ENCODE assay signal across 8 cellular contexts in the genomic region with DNA sequence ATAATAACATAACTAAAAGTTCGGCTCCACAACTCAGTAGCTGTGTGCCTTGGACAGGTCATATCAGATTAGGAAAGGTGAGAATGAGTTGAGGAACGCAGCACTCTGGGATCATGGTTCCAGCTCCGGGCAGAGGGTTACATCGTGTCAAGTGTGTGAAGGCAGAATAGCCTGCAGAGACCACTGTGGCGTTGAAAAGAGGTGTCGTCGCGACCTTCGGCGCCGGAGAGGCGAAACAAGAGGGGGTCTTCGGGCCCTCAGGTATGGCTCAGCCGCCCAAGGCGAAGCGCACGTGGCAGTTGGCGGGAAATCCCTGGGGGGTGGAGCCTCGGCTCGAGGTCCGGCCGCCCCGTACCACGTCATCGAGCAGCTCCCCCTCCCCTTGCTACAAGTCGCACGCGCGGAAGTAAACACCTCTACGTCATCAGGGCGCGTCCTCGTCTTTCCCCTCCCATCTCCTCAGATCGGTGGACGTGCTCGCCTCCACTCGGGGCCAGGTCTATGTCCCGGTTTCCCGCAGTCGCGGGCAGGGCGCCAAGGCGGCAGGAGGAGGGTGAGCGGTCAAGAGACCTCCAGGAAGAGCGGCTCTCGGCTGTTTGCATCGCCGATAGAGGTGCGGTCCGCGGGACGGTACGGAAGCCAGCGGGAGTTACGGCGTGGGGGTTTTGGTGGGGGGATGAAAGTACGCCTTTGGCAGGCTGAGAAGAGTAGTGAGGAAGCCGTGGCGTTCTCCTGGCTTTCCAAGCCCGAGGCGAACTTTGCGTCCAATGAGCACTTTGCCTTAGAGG. TPM values are rescaled to one million over a fixed set of nuclear protein-coding genes. Genes with fewer than 3 reads are reported as not detected.
DNase-seq lines count a peak whose midpoint lies in the region; ATAC-seq lines count a peak whose summit lies in the region.

Gene DHX40 (plus strand): TSS at position 440 of the 788 bp plus-strand sequence. CDS start 62 bp downstream, at position 502.

- ATAC-seq in GM21786 (IDR thresholded peaks at IDR 0.05; ENCODE audit: unreplicated experiment) (peak; percentile 64), naive B cell (ENCODE audit: low read depth in 2 of 2) (peak; percentile 85 to 86)
- ATAC-seq in stimulated activated effector memory CD8-positive, alpha-beta T cell treated with anti-CD3 and anti-CD28 coated beads, Interleukin-12 subunit alpha, Interleukin-12 subunit beta, amount 100 ng/mL, for 72 hours: peak; percentile 97

- H3K4me1 Mint-ChIP-seq in activated T-helper 1 cell treated with anti-CD3 and anti-CD28 coated beads, Interleukin-12 subunit alpha, Interleukin-12 subunit beta, Interleukin-2, Interleukin-4 antibody, amounts not matched to agents 30 ng/mL and 10 ng/mL and 1 ng/mL, durations not matched to agents 14 hours and 24 hours and 36 hours (ENCODE audit: low read depth): peaks cover 24% of the 10 kb centered on the region
- peaks cover 8 to 27% (median 24%) of the 10 kb centered on the region in 3 donors for H3K4me1 Mint-ChIP-seq in naive B cell
- H3K4me1 Mint-ChIP-seq in stimulated activated effector memory CD8-positive, alpha-beta T cell treated with anti-CD3 and anti-CD28 coated beads, Interleukin-12 subunit alpha, Interleukin-12 subunit beta, amount 100 ng/mL, for 72 hours: peaks cover 15% of the 10 kb centered on the region

- DNase-seq in DMS153 (lab: John Stamatoyannopoulos, UW) (peak; percentile 90), LHCN-M2 (ENCODE audit: low read depth) (peak; percentile 91), RPMI7951 (ENCODE audit: low read depth) (peak; percentile 90), fibroblast of gingiva (ENCODE audit: low read depth) (peak; percentile 94), naive B cell (peak; percentile 94)
- DNase-seq in activated T-helper 1 cell treated with anti-CD3 and anti-CD28 coated beads, Interleukin-12 subunit alpha, Interleukin-12 subunit beta, Interleukin-2, Interleukin-4 antibody, amounts not matched to agents 30 ng/mL and 10 ng/mL and 1 ng/mL, durations not matched to agents 14 hours and 24 hours and 36 hours (ENCODE audit: low spot score): peak; percentile 90
- peak; percentile 81 to 97 for DNase-seq in stimulated activated effector memory CD8-positive, alpha-beta T cell treated with anti-CD3 and anti-CD28 coated beads, Interleukin-12 subunit alpha, Interleukin-12 subunit beta, amount 100 ng/mL, for 72 hours (ENCODE audit: low spot score in 2 of 2)

- H3K27me3 Mint-ChIP-seq in activated T-helper 1 cell treated with anti-CD3 and anti-CD28 coated beads, Interleukin-12 subunit alpha, Interleukin-12 subunit beta, Interleukin-2, Interleukin-4 antibody, amounts not matched to agents 30 ng/mL and 10 ng/mL and 1 ng/mL, durations not matched to agents 14 hours and 24 hours and 36 hours (ENCODE audit: insufficient read depth): peaks cover 7% of the 10 kb centered on the region
- H3K27me3 Mint-ChIP-seq in naive B cell: no peaks in the 10 kb centered on the region

- peaks cover 8% of the 10 kb centered on the region for H3K36me3 Mint-ChIP-seq in activated T-helper 1 cell treated with anti-CD3 and anti-CD28 coated beads, Interleukin-12 subunit alpha, Interleukin-12 subunit beta, Interleukin-2, Interleukin-4 antibody, amounts not matched to agents 30 ng/mL and 10 ng/mL and 1 ng/mL, durations not matched to agents 14 hours and 24 hours and 36 hours (ENCODE audit: low read depth)
- H3K36me3 Mint-ChIP-seq in naive B cell: peaks cover 4 to 8% of the 10 kb centered on the region in 2 donors
- peaks cover 24% of the 10 kb centered on the region for H3K36me3 Mint-ChIP-seq in stimulated activated effector memory CD8-positive, alpha-beta T cell treated with anti-CD3 and anti-CD28 coated beads, Interleukin-12 subunit alpha, Interleukin-12 subunit beta, amount 100 ng/mL, for 72 hours

- H3K9me3 Mint-ChIP-seq in activated T-helper 1 cell treated with anti-CD3 and anti-CD28 coated beads, Interleukin-12 subunit alpha, Interleukin-12 subunit beta, Interleukin-2, Interleukin-4 antibody, amounts not matched to agents 30 ng/mL and 10 ng/mL and 1 ng/mL, durations not matched to agents 14 hours and 24 hours and 36 hours: peaks cover 5% of the 10 kb centered on the region
- H3K9me3 Mint-ChIP-seq in naive B cell: peaks cover 0 to 4% (median 0%) of the 10 kb centered on the region in 7 donors
- H3K9me3 Mint-ChIP-seq in stimulated activated effector memory CD8-positive, alpha-beta T cell treated with anti-CD3 and anti-CD28 coated beads, Interleukin-12 subunit alpha, Interleukin-12 subunit beta, amount 100 ng/mL, for 72 hours: no peaks in the 10 kb centered on the region

- H3K27ac Mint-ChIP-seq in activated T-helper 1 cell treated with anti-CD3 and anti-CD28 coated beads, Interleukin-12 subunit alpha, Interleukin-12 subunit beta, Interleukin-2, Interleukin-4 antibody, amounts not matched to agents 30 ng/mL and 10 ng/mL and 1 ng/mL, durations not matched to agents 14 hours and 24 hours and 36 hours: peak within 1 kb of the TSS; percentile 100
- H3K27ac Mint-ChIP-seq in naive B cell: peak within 1 kb of the TSS; percentile 99 to 100 (median 100)
- peak within 1 kb of the TSS; percentile 99 for H3K27ac Mint-ChIP-seq in stimulated activated effector memory CD8-positive, alpha-beta T cell treated with anti-CD3 and anti-CD28 coated beads, Interleukin-12 subunit alpha, Interleukin-12 subunit beta, amount 100 ng/mL, for 72 hours

- peak within 1 kb of the TSS; percentile 100 for H3K4me3 Mint-ChIP-seq in activated T-helper 1 cell treated with anti-CD3 and anti-CD28 coated beads, Interleukin-12 subunit alpha, Interleukin-12 subunit beta, Interleukin-2, Interleukin-4 antibody, amounts not matched to agents 30 ng/mL and 10 ng/mL and 1 ng/mL, durations not matched to agents 14 hours and 24 hours and 36 hours
- peak within 1 kb of the TSS; percentile 98 to 100 (median 100) for H3K4me3 Mint-ChIP-seq in naive B cell
- H3K4me3 Mint-ChIP-seq in stimulated activated effector memory CD8-positive, alpha-beta T cell treated with anti-CD3 and anti-CD28 coated beads, Interleukin-12 subunit alpha, Interleukin-12 subunit beta, amount 100 ng/mL, for 72 hours: peak within 1 kb of the TSS; percentile 99

- intact Hi-C loops in activated T-helper 1 cell treated with anti-CD3 and anti-CD28 coated beads, Interleukin-12 subunit alpha, Interleukin-12 subunit beta, Interleukin-2, Interleukin-4 antibody, amounts not matched to agents 30 ng/mL and 10 ng/mL and 1 ng/mL, durations not matched to agents 14 hours and 24 hours and 36 hours (cut with micrococcal nuclease): loop anchor here (1.0 to 10.0 kb wide), 5 partner anchors 54 to 959 kb away; partner anchors contain the start of genes APPBP2, CLTC, RPS6KB1 and TRIM37

RNA-seq across cellular contexts. Expression of gene DHX40, which starts in this region (rescaled TPM):
- 39.2 and 39.7 TPM in 2 replicates for total RNA-seq in LHCN-M2 (2014; rRNA removed)
- polyA plus RNA-seq in LHCN-M2 (2012): 11.9 TPM
- 40.5 and 43.7 TPM in 2 replicates for total RNA-seq in RPMI7951 (2014; rRNA removed; shearing (Covaris generic))
- total RNA-seq in activated T-helper 1 cell treated with anti-CD3 and anti-CD28 coated beads, Interleukin-12 subunit alpha, Interleukin-12 subunit beta, Interleukin-2, Interleukin-4 antibody, amounts not matched to agents 30 ng/mL and 10 ng/mL and 1 ng/mL, durations not matched to agents 14 hours and 24 hours and 36 hours: 16.8 and 17.1 TPM in 2 replicates
- polyA plus RNA-seq in naive B cell (ENCODE audit: low read depth in 6 of 6): 10 to 100 TPM; 22.6 to 33.6 (median 30.0) TPM

Comparison
In these comparisons a context has a peak if more than half of its experiments do, and no peak if none do; other contexts are left out.
1. Peak in every context shown above with its lines: DNase-seq and ATAC-seq.